In the genomic region with DNA sequence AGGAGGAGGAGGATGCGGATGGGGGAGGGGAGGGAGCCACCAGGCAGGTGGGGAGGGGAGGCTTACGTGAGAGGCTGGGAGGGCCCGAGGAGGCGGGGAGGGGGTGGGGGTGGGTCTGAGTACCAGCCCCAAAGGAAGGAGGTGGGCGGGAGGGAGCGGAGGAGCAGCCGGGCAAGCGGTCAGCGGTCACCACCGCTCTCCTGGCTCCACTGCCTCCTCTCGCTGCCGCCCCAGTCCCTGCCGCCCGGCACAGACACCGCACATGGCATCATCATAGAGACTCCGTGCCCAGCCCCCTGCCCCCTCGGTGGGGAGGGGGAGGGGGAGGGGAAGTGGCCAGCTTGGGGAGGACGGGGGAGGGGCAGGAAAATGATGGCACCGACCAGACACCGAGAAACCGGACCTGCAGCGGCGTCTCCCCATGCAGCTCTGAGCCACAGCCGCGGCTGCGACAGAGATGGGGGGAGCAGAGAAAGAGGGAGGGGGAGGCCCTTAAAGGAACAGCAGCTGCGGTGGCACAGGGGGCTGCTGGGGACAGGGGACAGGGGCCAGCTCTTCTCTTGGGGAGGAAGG, we compare ENCODE assay signal across 9 cellular contexts. TPM values are rescaled to one million over a fixed set of nuclear protein-coding genes. Genes with fewer than 3 reads are reported as not detected.
A peak's percentile ranks its signal among the peaks of the same experiment; 100 is the strongest.
DNase-seq lines count a peak whose midpoint lies in the region; ATAC-seq, FAIRE-seq and TF ChIP-seq lines count a peak whose summit lies in the region.
"Had no signal": no experiment of that assay in that cellular context is flagged by ENCODE, and none has a peak within 500 bp of the region (broad histone marks: within the 10 kb centered on the region; RNA-seq: fewer than 3 reads in every experiment).

A gene with protein sequence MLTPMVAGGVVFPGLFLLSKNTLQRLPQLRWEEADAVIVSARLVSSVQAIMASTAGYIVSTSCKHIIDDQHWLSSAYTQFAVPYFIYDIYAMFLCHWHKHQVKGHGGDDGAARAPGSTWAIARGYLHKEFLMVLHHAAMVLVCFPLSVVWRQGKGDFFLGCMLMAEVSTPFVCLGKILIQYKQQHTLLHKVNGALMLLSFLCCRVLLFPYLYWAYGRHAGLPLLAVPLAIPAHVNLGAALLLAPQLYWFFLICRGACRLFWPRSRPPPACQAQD (minus strand): TSS at position 431 of the 573 bp plus-strand sequence. CDS start 744 bp downstream, outside the sequence.

- TF ChIP-seq CTCF in osteocyte (IDR thresholded peaks at IDR 0.05) = no peak
- no peak for TF ChIP-seq CTCF in adrenal gland (IDR thresholded peaks at IDR 0.05)

- peaks cover 19% of the 10 kb centered on the region for H3K27me3 ChIP-seq in adrenal gland

- ATAC-seq in effector memory CD8-positive, alpha-beta T cell (replicated peaks) = peak; percentile 31
- no peak for ATAC-seq in HG03521 (IDR thresholded peaks at IDR 0.05; ENCODE audit: unreplicated experiment)
- ATAC-seq: activated CD4-positive, CD25-positive, alpha-beta regulatory T cell treated with anti-CD3 and anti-CD28 coated beads, Interleukin-2, amount 50 U/mL, for 24 hours had no signal

- H3K4me1 ChIP-seq in adrenal gland (replicated peaks in 1 of 2) = peaks cover 0 to 6% of the 10 kb centered on the region in 2 donors

- H3K27ac ChIP-seq in adrenal gland = peak within 1 kb of the TSS in 1 of 5 donors; percentile 30

- no peaks in the 10 kb centered on the region for H3K36me3 ChIP-seq in adrenal gland (replicated peaks in 1 of 2)

- H3K9me3 ChIP-seq in adrenal gland (replicated peaks in 1 of 3) = no peaks in the 10 kb centered on the region

- peaks cover 74 to 95% of the 10 kb centered on the region in 2 donors for H3K27me3 Mint-ChIP-seq in effector memory CD8-positive, alpha-beta T cell
- H3K27me3 Mint-ChIP-seq in osteocyte (ENCODE audit: unreplicated experiment) = peaks cover 43% of the 10 kb centered on the region

- intact Hi-C loops in adrenal gland (cut with DNase I) = no loop called here

- WGBS in adrenal gland, 4 donors = 1 to 2% (median 1%) methylated on average over 9 to 27 of the region's 27 CpGs

- FAIRE-seq in H54 (lab: Jason Lieb, UNC) = no peak

- H3K4me3 ChIP-seq in adrenal gland = no peak within 1 kb of the TSS

- H3K4me1 Mint-ChIP-seq in effector memory CD8-positive, alpha-beta T cell (ENCODE audit: low read depth in 2 of 2) = peaks cover 5 to 8% of the 10 kb centered on the region in 2 donors
- H3K4me1 Mint-ChIP-seq in osteocyte (ENCODE audit: unreplicated experiment) = peaks cover 8% of the 10 kb centered on the region

- in situ Hi-C loops in G401 (cut with HindIII; ENCODE audit: low sequenced_read_pairs) = no loop called here

- H3K4me3 Mint-ChIP-seq in effector memory CD8-positive, alpha-beta T cell = peak within 1 kb of the TSS; percentile 40 to 71
- peak within 1 kb of the TSS; percentile 52 for H3K4me3 Mint-ChIP-seq in osteocyte (ENCODE audit: unreplicated experiment)

- no peak for TF ChIP-seq POLR2A in adrenal gland (IDR thresholded peaks at IDR 0.05)
- TF ChIP-seq POLR2A in H54 (IDR thresholded peaks at IDR 0.05; ENCODE audit: low read depth, low read length) = no peak

- no peaks in the 10 kb centered on the region for H3K9me3 Mint-ChIP-seq in effector memory CD8-positive, alpha-beta T cell
- H3K9me3 Mint-ChIP-seq in osteocyte (ENCODE audit: unreplicated experiment) = no peaks in the 10 kb centered on the region

- H3K36me3 Mint-ChIP-seq in effector memory CD8-positive, alpha-beta T cell (ENCODE audit: insufficient read depth) = no peaks in the 10 kb centered on the region
- no peaks in the 10 kb centered on the region for H3K36me3 Mint-ChIP-seq in osteocyte (ENCODE audit: unreplicated experiment)

- DNase-seq in G401 (ENCODE audit: low spot score) = peak; percentile 80
- peak; percentile 71 for DNase-seq in NCI-H510A treated with DMSO at 0.1 percent for 48 hours (lab: John Stamatoyannopoulos, UW)
- DNase-seq in effector memory CD8-positive, alpha-beta T cell = no peak
- no peak for DNase-seq in osteocyte (ENCODE audit: extremely low spot score, unreplicated experiment)
- no peak for DNase-seq in adrenal gland
- DNase-seq in H54 (ENCODE audit: insufficient read length, low spot score) = no peak
- DNase-seq: left cardiac atrium had no signal

- no peak within 1 kb of the TSS for H3K27ac Mint-ChIP-seq in effector memory CD8-positive, alpha-beta T cell
- H3K27ac Mint-ChIP-seq in osteocyte (ENCODE audit: unreplicated experiment) = no peak within 1 kb of the TSS

RNA-seq across cellular contexts. Expression of the gene that starts here (rescaled TPM):
- 1.3 TPM in 1 of 2 replicates, not detected in the other for total RNA-seq in G401 (2014; rRNA removed; shearing (Covaris generic))
- total RNA-seq in osteocyte = 0.32 and 0.52 TPM in 2 replicates
- 1 to 10 TPM in 2 of 8 donors, under 1 TPM in 3, not detected in 3; 0.11 to 3.1 (median 0.51) TPM for total RNA-seq in adrenal gland
- polyA plus RNA-seq in adrenal gland = 10 to 100 TPM in 1 of 3 donors, 1 to 10 TPM in 1, under 1 TPM in 1; 0.40 to 10.6 (median 1.8) TPM
- total RNA-seq: left cardiac atrium had no signal

Comparison
In these comparisons a context has a peak if more than half of its experiments do, and no peak if none do; other contexts are left out.
1. DNase-seq: peak in G401 (single experiment) and NCI-H510A treated with DMSO at 0.1 percent for 48 hours (single experiment); none in effector memory CD8-positive, alpha-beta T cell (0 of 3), osteocyte (single experiment), adrenal gland (0 of 7) and H54 (single experiment).